Comparison of ENCODE assay signal across 8 cellular contexts in genomic region chr4:145180298-145181090, GRCh38. TPM values are rescaled to one million over a fixed set of nuclear protein-coding genes. Genes with fewer than 3 reads are reported as not detected.
DNase-seq lines count a peak whose midpoint lies in the region; ATAC-seq and TF ChIP-seq lines count a peak whose summit lies in the region.

A gene with protein sequence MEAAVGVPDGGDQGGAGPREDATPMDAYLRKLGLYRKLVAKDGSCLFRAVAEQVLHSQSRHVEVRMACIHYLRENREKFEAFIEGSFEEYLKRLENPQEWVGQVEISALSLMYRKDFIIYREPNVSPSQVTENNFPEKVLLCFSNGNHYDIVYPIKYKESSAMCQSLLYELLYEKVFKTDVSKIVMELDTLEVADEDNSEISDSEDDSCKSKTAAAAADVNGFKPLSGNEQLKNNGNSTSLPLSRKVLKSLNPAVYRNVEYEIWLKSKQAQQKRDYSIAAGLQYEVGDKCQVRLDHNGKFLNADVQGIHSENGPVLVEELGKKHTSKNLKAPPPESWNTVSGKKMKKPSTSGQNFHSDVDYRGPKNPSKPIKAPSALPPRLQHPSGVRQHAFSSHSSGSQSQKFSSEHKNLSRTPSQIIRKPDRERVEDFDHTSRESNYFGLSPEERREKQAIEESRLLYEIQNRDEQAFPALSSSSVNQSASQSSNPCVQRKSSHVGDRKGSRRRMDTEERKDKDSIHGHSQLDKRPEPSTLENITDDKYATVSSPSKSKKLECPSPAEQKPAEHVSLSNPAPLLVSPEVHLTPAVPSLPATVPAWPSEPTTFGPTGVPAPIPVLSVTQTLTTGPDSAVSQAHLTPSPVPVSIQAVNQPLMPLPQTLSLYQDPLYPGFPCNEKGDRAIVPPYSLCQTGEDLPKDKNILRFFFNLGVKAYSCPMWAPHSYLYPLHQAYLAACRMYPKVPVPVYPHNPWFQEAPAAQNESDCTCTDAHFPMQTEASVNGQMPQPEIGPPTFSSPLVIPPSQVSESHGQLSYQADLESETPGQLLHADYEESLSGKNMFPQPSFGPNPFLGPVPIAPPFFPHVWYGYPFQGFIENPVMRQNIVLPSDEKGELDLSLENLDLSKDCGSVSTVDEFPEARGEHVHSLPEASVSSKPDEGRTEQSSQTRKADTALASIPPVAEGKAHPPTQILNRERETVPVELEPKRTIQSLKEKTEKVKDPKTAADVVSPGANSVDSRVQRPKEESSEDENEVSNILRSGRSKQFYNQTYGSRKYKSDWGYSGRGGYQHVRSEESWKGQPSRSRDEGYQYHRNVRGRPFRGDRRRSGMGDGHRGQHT (minus strand): TSS chr4:145180589. CDS start chr4:145179973, 616 bp downstream.

- H3K4me2 ChIP-seq in SK-N-SH, result peak within 1 kb of the TSS; percentile 96

- H3K79me2 ChIP-seq in SK-N-SH (ENCODE audit: insufficient read depth), result peaks cover 41% of the 10 kb centered on the region

- peak within 1 kb of the TSS; percentile 87 for H3K9ac ChIP-seq in SK-N-SH

- peak within 1 kb of the TSS; percentile 96 for H3K27ac Mint-ChIP-seq in activated naive CD4-positive, alpha-beta T cell treated with anti-CD3 and anti-CD28 coated beads, Interleukin-2, amount 50 U/mL, for 24 hours

- DNase-seq in GM10248 (ENCODE audit: extremely low spot score), result peak; percentile 91
- DNase-seq in NCI-H1048 (lab: John Stamatoyannopoulos, UW), result peak; percentile 88
- peak; percentile 96 for DNase-seq in SK-N-SH
- DNase-seq in glomerular endothelial cell (ENCODE audit: extremely low read depth, low read depth, low spot score), result no peak
- DNase-seq in occipital lobe (lab: John Stamatoyannopoulos, UW), result peak; percentile 95

- peaks cover 6% of the 10 kb centered on the region for H3K36me3 Mint-ChIP-seq in activated naive CD4-positive, alpha-beta T cell treated with anti-CD3 and anti-CD28 coated beads, Interleukin-2, amount 50 U/mL, for 24 hours

- no peak for TF ChIP-seq EP300 in SK-N-SH (IDR thresholded peaks at IDR 0.05; ENCODE audit: borderline replicate concordance in 1 of 2, low read depth in 1 of 2, low read length in 1 of 2)

- peaks cover 0 to 17% of the 10 kb centered on the region in 2 experiments; a peak in 2 of 4 replicates for H3K4me1 ChIP-seq in SK-N-SH (ENCODE audit: control insufficient read depth in 1 of 2, insufficient read depth in 2 of 2, low read depth in 1 of 2, low read length in 1 of 2)

- H3K27me3 Mint-ChIP-seq in activated naive CD4-positive, alpha-beta T cell treated with anti-CD3 and anti-CD28 coated beads, Interleukin-2, amount 50 U/mL, for 24 hours, result no peaks in the 10 kb centered on the region

- no peaks in the 10 kb centered on the region for H3K9me2 ChIP-seq in SK-N-SH

- peaks cover 19% of the 10 kb centered on the region for H4K20me1 ChIP-seq in SK-N-SH (ENCODE audit: insufficient read depth)

- H3K9me3 ChIP-seq in SK-N-SH, result no peaks in the 10 kb centered on the region

- peak; percentile 62 for TF ChIP-seq CTCF in GM10248 (IDR thresholded peaks at IDR 0.05; ENCODE audit: control extremely low read depth, extremely low read depth, low read depth, missing control alignments)
- TF ChIP-seq CTCF in SK-N-SH (IDR thresholded peaks at IDR 0.05), result peak; percentile 37

- no peak for TF ChIP-seq RAD21 in SK-N-SH (IDR thresholded peaks at IDR 0.05; ENCODE audit: low read length)

- no peaks in the 10 kb centered on the region for H3K27me3 ChIP-seq in SK-N-SH (ENCODE audit: insufficient read depth)

- no peaks in the 10 kb centered on the region for H3K9me3 Mint-ChIP-seq in activated naive CD4-positive, alpha-beta T cell treated with anti-CD3 and anti-CD28 coated beads, Interleukin-2, amount 50 U/mL, for 24 hours

- CTCF ChIA-PET in GM10248 (lab: Yijun Ruan, JAX), result interaction anchor here (1.0 to 2.1 kb wide), 2 partner anchors 36 to 313 kb away, joined by 3 to 7 read pairs; no protein-coding TSS in a partner anchor
- CTCF ChIA-PET in SK-N-SH (lab: Yijun Ruan, JAX), result interaction anchor here (0.8 to 1.1 kb wide), 2 partner anchors 8 to 429 kb away, joined by 3 to 4 read pairs; no protein-coding TSS in a partner anchor

- peak within 1 kb of the TSS; percentile 98 for H2AFZ ChIP-seq in SK-N-SH (ENCODE audit: low read depth)

- no peaks in the 10 kb centered on the region for H3K36me3 ChIP-seq in SK-N-SH (replicated peaks in 1 of 2; ENCODE audit: control insufficient read depth in 1 of 2, insufficient read depth in 2 of 2, low read length in 1 of 2)

- WGBS in SK-N-SH (ENCODE audit: low lambda C conversion rate), result 2% methylated on average over 26 of the region's 94 CpGs

- H3K4me3 ChIP-seq in SK-N-SH (ENCODE audit: low read depth in 2 of 2, low read length in 1 of 2), result peak within 1 kb of the TSS; percentile 74 to 77

- H3F3A ChIP-seq in SK-N-SH (replicated peaks; ENCODE audit: insufficient read depth), result peaks cover 4% of the 10 kb centered on the region

- H3K27ac ChIP-seq in SK-N-SH (ENCODE audit: low read depth in 2 of 2, low read length in 1 of 2), result peak within 1 kb of the TSS; percentile 80 to 91
- peak within 1 kb of the TSS; percentile 77 for H3K27ac ChIP-seq in temporal lobe (ENCODE audit: low read depth, low read length)

- ATAC-seq in HG02571 (IDR thresholded peaks at IDR 0.05; ENCODE audit: unreplicated experiment), result peak; percentile 68

- POLR2A ChIA-PET in GM10248 (lab: Yijun Ruan, JAX), result no interaction called here
- POLR2A ChIA-PET in SK-N-SH (lab: Yijun Ruan, JAX), result interaction anchor here (0.7 kb wide), 1 partner anchor 755 kb away, joined by 4 read pairs; no protein-coding TSS in a partner anchor

- peak within 1 kb of the TSS; percentile 95 for H3K4me3 Mint-ChIP-seq in activated naive CD4-positive, alpha-beta T cell treated with anti-CD3 and anti-CD28 coated beads, Interleukin-2, amount 50 U/mL, for 24 hours

- H3K4me1 Mint-ChIP-seq in activated naive CD4-positive, alpha-beta T cell treated with anti-CD3 and anti-CD28 coated beads, Interleukin-2, amount 50 U/mL, for 24 hours, result peaks cover 29% of the 10 kb centered on the region

TF ChIP-seq in SK-N-SH, 30 proteins besides CTCF, POLR2A, EP300 and RAD21:
- TF ChIP-seq YY1 (IDR thresholded peaks at IDR 0.05; ENCODE audit: low read depth), result 0 out of 2 replicates have a peak, but pooled peaks have one; percentile 18
- peak; percentile 57 for TF ChIP-seq NRF1 (IDR thresholded peaks at IDR 0.05; ENCODE audit: low read depth, low read length)
- TF ChIP-seq ELF1 (IDR thresholded peaks at IDR 0.05), result peak; percentile 43; the same call in 1 of the 2 replicates
- no peak for TF ChIP-seq USF2 (IDR thresholded peaks at IDR 0.05; ENCODE audit: borderline replicate concordance, low read depth, low read length)
- TF ChIP-seq, protein P1, sequence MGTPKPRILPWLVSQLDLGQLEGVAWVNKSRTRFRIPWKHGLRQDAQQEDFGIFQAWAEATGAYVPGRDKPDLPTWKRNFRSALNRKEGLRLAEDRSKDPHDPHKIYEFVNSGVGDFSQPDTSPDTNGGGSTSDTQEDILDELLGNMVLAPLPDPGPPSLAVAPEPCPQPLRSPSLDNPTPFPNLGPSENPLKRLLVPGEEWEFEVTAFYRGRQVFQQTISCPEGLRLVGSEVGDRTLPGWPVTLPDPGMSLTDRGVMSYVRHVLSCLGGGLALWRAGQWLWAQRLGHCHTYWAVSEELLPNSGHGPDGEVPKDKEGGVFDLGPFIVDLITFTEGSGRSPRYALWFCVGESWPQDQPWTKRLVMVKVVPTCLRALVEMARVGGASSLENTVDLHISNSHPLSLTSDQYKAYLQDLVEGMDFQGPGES (IDR thresholded peaks at IDR 0.05; ENCODE audit: low read depth, low read length), result no peak
- no peak for TF ChIP-seq JUND (IDR thresholded peaks at IDR 0.05)
- TF ChIP-seq POLR2AphosphoS5 (IDR thresholded peaks at IDR 0.05; ENCODE audit: low read depth, low read length), result no peak; the same call in none of the 2 replicates
- TF ChIP-seq FOSL2 (IDR thresholded peaks at IDR 0.05; ENCODE audit: borderline replicate concordance, low read depth), result no peak
- TF ChIP-seq GATA2 (CRISPR knock-in tag; IDR thresholded peaks at IDR 0.05), result no peak
- TF ChIP-seq RCOR1 (IDR thresholded peaks at IDR 0.05; ENCODE audit: low read length), result no peak
- no peak for TF ChIP-seq FOXJ3 (CRISPR knock-in tag; IDR thresholded peaks at IDR 0.05)
- peak; percentile 73 for TF ChIP-seq GABPA (IDR thresholded peaks at IDR 0.05; ENCODE audit: low read depth)

RNA-seq across cellular contexts. Expression of the gene that starts here (rescaled TPM):
- polyA plus RNA-seq in SK-N-SH (2012; rRNA removed), result 8.5 and 11.6 TPM in 2 replicates
- 12.0 and 13.9 TPM in 2 replicates for polyA plus RNA-seq in SK-N-SH (2012; cell fraction: cytosol; rRNA removed)
- 8.4 and 16.6 TPM in 2 replicates for polyA plus RNA-seq in SK-N-SH (2012; cell fraction: nucleus; rRNA removed)
- total RNA-seq in glomerular endothelial cell, result 23.6 and 38.9 TPM in 2 replicates
- 54.0 TPM for total RNA-seq in occipital lobe
- total RNA-seq in temporal lobe, result 31.5 TPM
